In genomic region chr1:64330839-64331238, GRCh38 we compare ENCODE assay signal across 24 cellular contexts.
"Had no signal": no experiment of that assay in that cellular context is flagged by ENCODE, and none has a peak within 500 bp of the region (broad histone marks: within the 10 kb centered on the region; RNA-seq: fewer than 3 reads in every experiment).

No MANE protein-coding gene starts in this region.

- H3K27me3 Mint-ChIP-seq: dendritic cell treated with granulocyte-macrophage colony-stimulating factor and Interleukin-4, amounts not matched to agents 40 ng/mL and 50 ng/mL, for 4 days had no signal

- H3K36me3 ChIP-seq: colonic mucosa, esophagus squamous epithelium, gastroesophageal sphincter, heart left ventricle, left lung, lower lobe of right lung had no signal

- H3K9me3 Mint-ChIP-seq: dendritic cell treated with granulocyte-macrophage colony-stimulating factor and Interleukin-4, amounts not matched to agents 40 ng/mL and 50 ng/mL, for 4 days; effector memory CD8-positive, alpha-beta T cell; endodermal cell; immature natural killer cell; naive thymus-derived CD4-positive, alpha-beta T cell had no signal

- H3K4me3 ChIP-seq: colonic mucosa, esophagus squamous epithelium, gastroesophageal sphincter, heart left ventricle, hepatocyte, left lung, lower lobe of right lung had no signal

- H3K27me3 ChIP-seq: colonic mucosa, esophagus squamous epithelium, gastroesophageal sphincter, heart left ventricle, hepatocyte, left lung had no signal

- H3K4me1 ChIP-seq: colonic mucosa, gastroesophageal sphincter, left lung, lower lobe of right lung had no signal

- H3K9me3 ChIP-seq: colonic mucosa, esophagus squamous epithelium, gastroesophageal sphincter, heart left ventricle, left lung, lower lobe of right lung had no signal

- H3K36me3 Mint-ChIP-seq: immature natural killer cell; naive thymus-derived CD4-positive, alpha-beta T cell had no signal

- H3K27ac Mint-ChIP-seq: dendritic cell treated with granulocyte-macrophage colony-stimulating factor and Interleukin-4, amounts not matched to agents 40 ng/mL and 50 ng/mL, for 4 days; effector memory CD8-positive, alpha-beta T cell; endodermal cell; immature natural killer cell had no signal

- H3K4me3 Mint-ChIP-seq: dendritic cell treated with granulocyte-macrophage colony-stimulating factor and Interleukin-4, amounts not matched to agents 40 ng/mL and 50 ng/mL, for 4 days; effector memory CD8-positive, alpha-beta T cell; endodermal cell; immature natural killer cell; naive thymus-derived CD4-positive, alpha-beta T cell had no signal

- ATAC-seq: effector memory CD8-positive, alpha-beta T cell; esophagus mucosa; gastroesophageal sphincter; heart left ventricle; left cardiac atrium; left lung; left ventricle myocardium superior; lower lobe of right lung; naive thymus-derived CD4-positive, alpha-beta T cell had no signal

- DNase-seq: colonic mucosa; cortex of kidney; effector CD8-positive, alpha-beta T cell; effector memory CD8-positive, alpha-beta T cell; endodermal cell; erythroblast; esophagus squamous epithelium; foreskin fibroblast; heart left ventricle; hypothalamus; immature natural killer cell; islet precursor cell; left cardiac atrium; left lung; left ventricle myocardium superior; lower lobe of right lung; mesenchymal stem cell; midbrain; naive thymus-derived CD4-positive, alpha-beta T cell had no signal

- H3K27ac ChIP-seq: colonic mucosa, epithelial cell of prostate, esophagus squamous epithelium, gastroesophageal sphincter, heart left ventricle, hepatocyte, left lung, lower lobe of right lung had no signal

- H3K4me1 Mint-ChIP-seq: immature natural killer cell; naive thymus-derived CD4-positive, alpha-beta T cell had no signal
